In genomic region chr1:55081188-55081904, GRCh38 we compare ENCODE assay signal across 12 cellular contexts. TPM values are rescaled to one million over a fixed set of nuclear protein-coding genes. Genes with fewer than 3 reads are reported as not detected.
DNase-seq lines count a peak whose midpoint lies in the region; ATAC-seq and TF ChIP-seq lines count a peak whose summit lies in the region.
"Had no signal": no experiment of that assay in that cellular context is flagged by ENCODE, and none has a peak within 500 bp of the region (broad histone marks: within the 10 kb centered on the region; RNA-seq: fewer than 3 reads in every experiment).

No MANE protein-coding gene starts in this region.

- H3K27ac ChIP-seq in PC-3 (ENCODE audit: low read length) = no peak overlapping the region
- no peak overlapping the region for H3K27ac ChIP-seq in endodermal cell (ENCODE audit: low read depth, low read length)
- H3K27ac ChIP-seq in testis = peak overlapping the region in 1 of 2 donors; percentile 27

- peak; percentile 49 for ATAC-seq in PC-3
- ATAC-seq in HG02610 (IDR thresholded peaks at IDR 0.05; ENCODE audit: unreplicated experiment) = no peak
- ATAC-seq in HG02571 (IDR thresholded peaks at IDR 0.05; ENCODE audit: unreplicated experiment) = no peak

- no peaks in the 10 kb centered on the region for H3K9me2 ChIP-seq in PC-3 (replicated peaks; ENCODE audit: low read length)

- H3K9me3 ChIP-seq in PC-3 (ENCODE audit: low read length) (no peaks in the 10 kb centered on the region), endodermal cell (ENCODE audit: control insufficient read depth, low read length) (no peaks in the 10 kb centered on the region), testis (no peaks in the 10 kb centered on the region)

- no peak overlapping the region for H3K4me2 ChIP-seq in PC-3 (ENCODE audit: low read length)

- H3K4me1 ChIP-seq in PC-3 (ENCODE audit: insufficient read depth, low read length) = peaks cover 10% of the 10 kb centered on the region; the same call in 1 of the 2 replicates
- H3K4me1 ChIP-seq in endodermal cell (ENCODE audit: control insufficient read depth, insufficient read depth, low read length) = peaks cover 2% of the 10 kb centered on the region
- H3K4me1 ChIP-seq in testis = peaks cover 6% of the 10 kb centered on the region

- H3K4me3 ChIP-seq in PC-3 (ENCODE audit: low read length) = no peak overlapping the region
- no peak overlapping the region for H3K4me3 ChIP-seq in endodermal cell (ENCODE audit: low read length)
- H3K4me3 ChIP-seq in testis = no peak overlapping the region

- H2AFZ ChIP-seq in PC-3 (ENCODE audit: low read length) = no peak overlapping the region

- H3K27me3 ChIP-seq in PC-3 (ENCODE audit: low read length) (no peaks in the 10 kb centered on the region), endodermal cell (ENCODE audit: control insufficient read depth, insufficient read depth, low read length, poor library complexity, severe bottlenecking) (no peaks in the 10 kb centered on the region), testis (no peaks in the 10 kb centered on the region)

- H3K9ac ChIP-seq in PC-3 (ENCODE audit: low read length) = no peak overlapping the region
- peak overlapping the region; percentile 9 for H3K9ac ChIP-seq in endodermal cell (ENCODE audit: extremely low read depth, low read length, poor library complexity, severe bottlenecking)

- H3K4me3 Mint-ChIP-seq in endodermal cell = no peak overlapping the region
- H3K4me3 Mint-ChIP-seq: activated CD4-positive, alpha-beta T cell treated with anti-CD3 and anti-CD28 coated beads, Interleukin-2, amount 10 ng/mL, durations not matched to agents 24 days and 14 days; activated naive CD4-positive, alpha-beta T cell treated with anti-CD3 and anti-CD28 coated beads, Interleukin-2, amount 50 U/mL, for 24 hours had no signal

- H3K27ac Mint-ChIP-seq in endodermal cell = peak overlapping the region; percentile 9
- H3K27ac Mint-ChIP-seq: activated CD4-positive, alpha-beta T cell treated with anti-CD3 and anti-CD28 coated beads, Interleukin-2, amount 10 ng/mL, durations not matched to agents 24 days and 14 days; activated naive CD4-positive, alpha-beta T cell treated with anti-CD3 and anti-CD28 coated beads, Interleukin-2, amount 50 U/mL, for 24 hours had no signal

- no peaks in the 10 kb centered on the region for H3K9me3 Mint-ChIP-seq in endodermal cell
- H3K9me3 Mint-ChIP-seq: activated CD4-positive, alpha-beta T cell treated with anti-CD3 and anti-CD28 coated beads, Interleukin-2, amount 10 ng/mL, durations not matched to agents 24 days and 14 days; activated naive CD4-positive, alpha-beta T cell treated with anti-CD3 and anti-CD28 coated beads, Interleukin-2, amount 50 U/mL, for 24 hours had no signal

- no peaks in the 10 kb centered on the region for H3K79me2 ChIP-seq in PC-3 (ENCODE audit: low read length)

- POLR2A ChIA-PET in PC-3 (lab: Charles Lee; ENCODE audit: unreplicated experiment) = no interaction called here

- BruUV-seq in PC-3 (replicated peaks; lab: Mats Ljungman, UMichigan) = no TSS peak

- H3K36me3 ChIP-seq in PC-3 (ENCODE audit: low read depth, low read length) = peaks cover 61% of the 10 kb centered on the region
- peaks cover 97% of the 10 kb centered on the region for H3K36me3 ChIP-seq in endodermal cell (ENCODE audit: control insufficient read depth, insufficient read depth, low read length)
- H3K36me3 ChIP-seq in testis (ENCODE audit: low read depth, missing control alignments) = no peaks in the 10 kb centered on the region

- H4K20me1 ChIP-seq in PC-3 (ENCODE audit: low read length) = no peaks in the 10 kb centered on the region

- H3F3A ChIP-seq in PC-3 (ENCODE audit: low read length, unreplicated experiment) = no peaks in the 10 kb centered on the region

- H3K27me3 Mint-ChIP-seq in endodermal cell (ENCODE audit: insufficient read depth) = no peaks in the 10 kb centered on the region
- H3K27me3 Mint-ChIP-seq: activated CD4-positive, alpha-beta T cell treated with anti-CD3 and anti-CD28 coated beads, Interleukin-2, amount 10 ng/mL, durations not matched to agents 24 days and 14 days; activated naive CD4-positive, alpha-beta T cell treated with anti-CD3 and anti-CD28 coated beads, Interleukin-2, amount 50 U/mL, for 24 hours had no signal

- no peak for TF ChIP-seq POLR2A in testis (IDR thresholded peaks at IDR 0.05)

- WGBS in endodermal cell (ENCODE audit: insufficient coverage in 1 of 2, insufficient read length in 1 of 2), 2 experiments = 69 to 85% methylated on average over 6 to 9 of the region's 9 CpGs
- 69 to 81% methylated on average over 9 of the region's 9 CpGs for WGBS in testis, 2 donors

- H3K36me3 Mint-ChIP-seq in endodermal cell (ENCODE audit: low read depth) = peaks cover 82% of the 10 kb centered on the region

- CTCF ChIA-PET in PC-3 (lab: Charles Lee) = interaction anchor here (1.0 kb wide), 1 partner anchor 10 kb away, joined by 3 read pairs; no protein-coding TSS in a partner anchor

- H3K4me1 Mint-ChIP-seq in endodermal cell = peaks cover 23% of the 10 kb centered on the region
- H3K4me1 Mint-ChIP-seq: activated CD4-positive, alpha-beta T cell treated with anti-CD3 and anti-CD28 coated beads, Interleukin-2, amount 10 ng/mL, durations not matched to agents 24 days and 14 days; activated naive CD4-positive, alpha-beta T cell treated with anti-CD3 and anti-CD28 coated beads, Interleukin-2, amount 50 U/mL, for 24 hours had no signal

- intact Hi-C loops in PC-3 (cut with micrococcal nuclease) = no loop called here
- intact Hi-C loops in testis (cut with DNase I; ENCODE audit: low total_unique reads) = no loop called here

- DNase-seq in EL (peak; percentile 87), PC-3 (peak; percentile 53), endodermal cell (peak; percentile 50), myocyte (ENCODE audit: low read depth) (peak; percentile 57), SW480 (ENCODE audit: low spot score) (no peak), testis (no peak)
- DNase-seq: activated CD4-positive, alpha-beta T cell treated with anti-CD3 and anti-CD28 coated beads, Interleukin-2, amount 10 ng/mL, durations not matched to agents 24 days and 14 days; Calu3; SHP77 treated with DMSO at 0.1 percent for 48 hours had no signal

- TF ChIP-seq CTCF in PC-3 (conservative IDR thresholded peaks at IDR 0.05; ENCODE audit: low read depth, low read length) (no peak), endodermal cell (conservative IDR thresholded peaks at IDR 0.05) (no peak), testis (IDR thresholded peaks at IDR 0.05) (no peak)

RNA-seq across cellular contexts. Expression of gene PCSK9, which starts 42.0 kb away (rescaled TPM):
- total RNA-seq in PC-3 (2014; rRNA removed) (6.0 and 6.8 TPM in 2 replicates), endodermal cell (10 to 100 TPM; 26.1 to 59.9 TPM), myocyte (1.2 and 8.8 TPM in 2 replicates), testis (1 to 10 TPM; 1.1 to 1.9 TPM)
- polyA plus RNA-seq in endodermal cell (2013, experiment 1 of 2) = 19.1 TPM
- polyA plus RNA-seq in endodermal cell (2013, experiment 2 of 2) = 20.2 TPM
- 1.9 TPM for polyA plus RNA-seq in myocyte (2012)
- polyA plus RNA-seq in testis (ENCODE audit: insufficient read depth, low read depth, low replicate concordance) = 1.3 TPM
- total RNA-seq: activated CD4-positive, alpha-beta T cell treated with anti-CD3 and anti-CD28 coated beads, Interleukin-2, amount 10 ng/mL, durations not matched to agents 24 days and 14 days had no signal

Comparison
In these comparisons a context has a peak if more than half of its experiments do, and no peak if none do; other contexts are left out.
1. DNase-seq: peak in EL (single experiment), PC-3 (single experiment), endodermal cell (single experiment) and myocyte (single experiment); none in SW480 (single experiment) and testis (single experiment).